4 cellular contexts compared by ENCODE assay signal in genomic region chr5:43665749-43666148, GRCh38.
DNase-seq lines count a peak whose midpoint lies in the region; ATAC-seq and TF ChIP-seq lines count a peak whose summit lies in the region.
"Not testable (repeated sequence)": the region's sequence is repeated elsewhere in the genome, so short reads cannot be mapped to it uniquely, and the experiment has no call there.

No MANE protein-coding gene starts in this region.

- 98% methylated on average over 35 of the region's 35 CpGs for WGBS in mesenchymal stem cell

- H3K14ac ChIP-seq in mesenchymal stem cell (ENCODE audit: low read length in 2 of 2), result not testable (repeated sequence)

- peak; percentile 79 for DNase-seq in chondrocyte (ENCODE audit: low spot score)
- peak; percentile 14 for DNase-seq in Right ventricle myocardium inferior (ENCODE audit: missing footprints)
- not testable (repeated sequence) for DNase-seq in mesenchymal stem cell; stimulated activated naive B cell treated with anti-CD40 and anti-IgM and Interleukin-4, amounts not matched to agents 10 μg/mL and 1 μg/mL and 100 μg/mL, for 72 hours

- not testable (repeated sequence) for H3K4me1 ChIP-seq in mesenchymal stem cell (ENCODE audit: control insufficient read depth, insufficient read depth, low read depth, low read length)

- not testable (repeated sequence) for H3K4me2 ChIP-seq in mesenchymal stem cell (ENCODE audit: low read length, poor library complexity, severe bottlenecking)

- H2BK15ac ChIP-seq in mesenchymal stem cell (ENCODE audit: low read depth, poor library complexity, severe bottlenecking), result not testable (repeated sequence)

- H2AK5ac ChIP-seq in mesenchymal stem cell (ENCODE audit: low read length, severe bottlenecking), result not testable (repeated sequence)

- H3K27ac ChIP-seq in mesenchymal stem cell (ENCODE audit: low read length, poor library complexity, severe bottlenecking), result not testable (repeated sequence)

- H2BK12ac ChIP-seq in mesenchymal stem cell (ENCODE audit: low read length in 2 of 2), result not testable (repeated sequence)

- H3K4me3 ChIP-seq in mesenchymal stem cell (ENCODE audit: insufficient read depth in 1 of 2, low read depth in 1 of 2, low read length in 2 of 2), result not testable (repeated sequence)

- H3K79me1 ChIP-seq in mesenchymal stem cell (replicated peaks; ENCODE audit: low read length, poor library complexity, severe bottlenecking), result not testable (repeated sequence)

- H3K27me3 ChIP-seq in mesenchymal stem cell (ENCODE audit: control insufficient read depth in 1 of 2, insufficient read depth in 1 of 2, low read length in 2 of 2), result not testable (repeated sequence)

- H3K27ac Mint-ChIP-seq in chondrocyte (ENCODE audit: unreplicated experiment), result not testable (repeated sequence)
- peak overlapping the region; percentile 25 for H3K27ac Mint-ChIP-seq in stimulated activated naive B cell treated with anti-CD40 and anti-IgM and Interleukin-4, amounts not matched to agents 10 μg/mL and 1 μg/mL and 100 μg/mL, for 72 hours

- H3K27me3 Mint-ChIP-seq in chondrocyte (ENCODE audit: low read depth); stimulated activated naive B cell treated with anti-CD40 and anti-IgM and Interleukin-4, amounts not matched to agents 10 μg/mL and 1 μg/mL and 100 μg/mL, for 72 hours: not testable (repeated sequence)

- H4K91ac ChIP-seq in mesenchymal stem cell (ENCODE audit: low read length), result peak overlapping the region; percentile 27

- not testable (repeated sequence) for H3K18ac ChIP-seq in mesenchymal stem cell (ENCODE audit: low read depth in 1 of 2, low read length in 2 of 2)

- not testable (repeated sequence) for H3K9me3 Mint-ChIP-seq in chondrocyte (ENCODE audit: low read depth); stimulated activated naive B cell treated with anti-CD40 and anti-IgM and Interleukin-4, amounts not matched to agents 10 μg/mL and 1 μg/mL and 100 μg/mL, for 72 hours

- not testable (repeated sequence) for H3K4me3 Mint-ChIP-seq in chondrocyte (ENCODE audit: unreplicated experiment); stimulated activated naive B cell treated with anti-CD40 and anti-IgM and Interleukin-4, amounts not matched to agents 10 μg/mL and 1 μg/mL and 100 μg/mL, for 72 hours

- not testable (repeated sequence) for H2BK120ac ChIP-seq in mesenchymal stem cell (ENCODE audit: low read depth, low read length)

- not testable (repeated sequence) for H2BK5ac ChIP-seq in mesenchymal stem cell (ENCODE audit: low read depth, low read length, poor library complexity, severe bottlenecking)

- TF ChIP-seq CTCF in chondrocyte (IDR thresholded peaks at IDR 0.05), result not testable (repeated sequence)

- H3K9me3 ChIP-seq in mesenchymal stem cell (ENCODE audit: control insufficient read depth, low read length), result not testable (repeated sequence)

- H2AFZ ChIP-seq in mesenchymal stem cell (ENCODE audit: low read depth, low read length), result not testable (repeated sequence)

- H3K36me3 ChIP-seq in mesenchymal stem cell (ENCODE audit: control insufficient read depth in 1 of 2, insufficient read depth in 2 of 2, low read depth in 1 of 2, low read length in 2 of 2), result peaks cover 4 to 15% of the 10 kb centered on the region in 2 experiments

- not testable (repeated sequence) for H4K8ac ChIP-seq in mesenchymal stem cell (ENCODE audit: low read length)

- H3K4ac ChIP-seq in mesenchymal stem cell (ENCODE audit: low read depth in 1 of 2, low read length in 2 of 2), result not testable (repeated sequence)

- intact Hi-C loops in Right ventricle myocardium inferior (cut with DNase I), result not testable (repeated sequence)

- peaks cover 14% of the 10 kb centered on the region for H3K36me3 Mint-ChIP-seq in chondrocyte (ENCODE audit: low read depth)
- peaks cover 46 to 66% of the 10 kb centered on the region in 2 donors for H3K36me3 Mint-ChIP-seq in stimulated activated naive B cell treated with anti-CD40 and anti-IgM and Interleukin-4, amounts not matched to agents 10 μg/mL and 1 μg/mL and 100 μg/mL, for 72 hours

- H3K9ac ChIP-seq in mesenchymal stem cell (ENCODE audit: low read length), result not testable (repeated sequence)

- not testable (repeated sequence) for H3K23ac ChIP-seq in mesenchymal stem cell (ENCODE audit: low read length in 2 of 2)

- ATAC-seq in Right ventricle myocardium inferior; stimulated activated naive B cell treated with anti-CD40 and anti-IgM and Interleukin-4, amounts not matched to agents 10 μg/mL and 1 μg/mL and 100 μg/mL, for 72 hours (replicated peaks): not testable (repeated sequence)

- not testable (repeated sequence) for H3K4me1 Mint-ChIP-seq in chondrocyte (ENCODE audit: low read depth); stimulated activated naive B cell treated with anti-CD40 and anti-IgM and Interleukin-4, amounts not matched to agents 10 μg/mL and 1 μg/mL and 100 μg/mL, for 72 hours
